Comparison of ENCODE assay signal across 17 cellular contexts in the genomic region with DNA sequence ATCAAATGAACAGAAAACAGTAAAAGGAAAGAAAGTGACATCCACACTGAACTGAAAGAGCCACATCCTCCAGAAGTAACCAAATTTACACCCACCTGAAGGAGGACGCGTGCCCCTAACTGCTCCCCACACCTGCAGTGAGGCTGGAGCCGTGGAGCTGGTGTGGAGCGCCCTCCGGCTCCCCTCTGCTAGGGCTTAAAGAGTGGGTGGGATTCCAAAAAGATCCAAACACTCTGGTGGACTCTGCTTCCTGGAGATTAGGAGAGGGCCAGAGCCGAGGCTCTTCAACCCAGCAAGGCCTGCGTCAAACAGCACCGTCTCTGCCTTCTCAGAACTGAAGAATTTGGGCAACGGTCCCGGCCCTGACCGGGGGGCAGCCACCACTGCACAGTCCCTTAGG. TPM values are rescaled to one million over a fixed set of nuclear protein-coding genes. Genes with fewer than 3 reads are reported as not detected.
A peak's percentile ranks its signal among the peaks of the same experiment; 100 is the strongest.
DNase-seq lines count a peak whose midpoint lies in the region; ATAC-seq and TF ChIP-seq lines count a peak whose summit lies in the region.
"Had no signal": no experiment of that assay in that cellular context is flagged by ENCODE, and none has a peak within 500 bp of the region (broad histone marks: within the 10 kb centered on the region; RNA-seq: fewer than 3 reads in every experiment).

No MANE protein-coding gene starts in this region.

- H3K4me2 ChIP-seq in BLaER1: peak overlapping the region; percentile 46
- H3K4me2 ChIP-seq in BLaER1 treated with 17β-estradiol and CSF1 and Interleukin-3, amounts not matched to agents 10 nM and 100 nM: peak overlapping the region in 8 of 11 experiments; percentile 11 to 59 (median 48); a peak in 12 of 22 replicates
- H3K4me2 ChIP-seq in osteoblast (ENCODE audit: insufficient read depth, low read length): no peak overlapping the region

- intact Hi-C loops in A673 (cut with micrococcal nuclease; ENCODE audit: unreplicated experiment): no loop called here

- BruUV-seq in A673 (replicated peaks; lab: Mats Ljungman, UMichigan): no TSS peak

- POLR2A ChIA-PET in A673 (lab: Charles Lee; ENCODE audit: low non-redundant PET): no interaction called here

- H3K27me3 ChIP-seq in BLaER1: no peaks in the 10 kb centered on the region
- H3K27me3 ChIP-seq in BLaER1 treated with 17β-estradiol and CSF1 and Interleukin-3, amounts not matched to agents 10 nM and 100 nM: no peaks in the 10 kb centered on the region
- H3K27me3 ChIP-seq in osteoblast (ENCODE audit: insufficient read depth, low read length): no peaks in the 10 kb centered on the region
- H3K27me3 ChIP-seq in A673 (replicated peaks; ENCODE audit: insufficient read depth, low read depth, low read length, poor library complexity): no peaks in the 10 kb centered on the region

- no peak for TF ChIP-seq CTCF in VCaP (conservative IDR thresholded peaks at IDR 0.05)
- TF ChIP-seq CTCF in osteoblast (IDR thresholded peaks at IDR 0.05; ENCODE audit: extremely low read depth, low read depth, low read length): no peak
- no peak for TF ChIP-seq CTCF in A673 (conservative IDR thresholded peaks at IDR 0.05; ENCODE audit: low read depth, low read length)

- no peak overlapping the region for H3K27ac ChIP-seq in BLaER1
- no peak overlapping the region for H3K27ac ChIP-seq in BLaER1 treated with 17β-estradiol and CSF1 and Interleukin-3, amounts not matched to agents 10 nM and 100 nM
- H3K27ac ChIP-seq in VCaP: peak overlapping the region; percentile 96
- no peak overlapping the region for H3K27ac ChIP-seq in osteoblast (ENCODE audit: low read depth, low read length)
- no peak overlapping the region for H3K27ac ChIP-seq in A673 (ENCODE audit: low read depth, low read length, poor library complexity, severe bottlenecking)
- H3K27ac ChIP-seq: C4-2B had no signal

- CTCF ChIA-PET in A673 (lab: Charles Lee): no interaction called here

- no peak for ATAC-seq in GM21515 (IDR thresholded peaks at IDR 0.05; ENCODE audit: unreplicated experiment)
- ATAC-seq: CD8-positive, alpha-beta T cell had no signal

- no peak overlapping the region for H2AFZ ChIP-seq in osteoblast (ENCODE audit: low read length)

- H4K20me1 ChIP-seq in BLaER1: no peaks in the 10 kb centered on the region
- H4K20me1 ChIP-seq in BLaER1 treated with 17β-estradiol and CSF1 and Interleukin-3, amounts not matched to agents 10 nM and 100 nM: no peaks in the 10 kb centered on the region
- no peaks in the 10 kb centered on the region for H4K20me1 ChIP-seq in osteoblast (ENCODE audit: insufficient read depth, low read length)

- H3K9me3 ChIP-seq in BLaER1 (no peaks in the 10 kb centered on the region), osteoblast (ENCODE audit: low read depth, low read length) (no peaks in the 10 kb centered on the region), A673 (ENCODE audit: low read depth, low read length, poor library complexity, severe bottlenecking) (no peaks in the 10 kb centered on the region)
- no peaks in the 10 kb centered on the region for H3K9me3 ChIP-seq in BLaER1 treated with 17β-estradiol and CSF1 and Interleukin-3, amounts not matched to agents 10 nM and 100 nM (replicated peaks in 1 of 11)
- H3K9me3 ChIP-seq: Caco-2 had no signal

- H3K9ac ChIP-seq in BLaER1: no peak overlapping the region
- H3K9ac ChIP-seq in BLaER1 treated with 17β-estradiol and CSF1 and Interleukin-3, amounts not matched to agents 10 nM and 100 nM: no peak overlapping the region

- no peaks in the 10 kb centered on the region for H3K79me2 ChIP-seq in osteoblast (ENCODE audit: insufficient read depth, low read length)

- H3K4me3 ChIP-seq in BLaER1 (no peak overlapping the region), osteoblast (ENCODE audit: insufficient read depth, low read length) (no peak overlapping the region), A673 (ENCODE audit: low read depth, low read length, poor library complexity, severe bottlenecking) (no peak overlapping the region)
- H3K4me3 ChIP-seq in BLaER1 treated with 17β-estradiol and CSF1 and Interleukin-3, amounts not matched to agents 10 nM and 100 nM: no peak overlapping the region

- DNase-seq in osteoblast (ENCODE audit: insufficient read length, low spot score, missing footprints) (peak; percentile 73), A673 (ENCODE audit: low spot score) (no peak), NCI-H2227 treated with DMSO at 0.1 percent for 48 hours (lab: John Stamatoyannopoulos, UW) (no peak)
- no peak for DNase-seq in activated CD4-positive, alpha-beta T cell treated with anti-CD3 and anti-CD28 coated beads for 4 hours
- DNase-seq: 8988T; AML-193; Caco-2; Calu3; CD4-positive, alpha-beta T cell; CD8-positive, alpha-beta T cell; DMS79 treated with DMSO at 0.1 percent for 48 hours; GF-D8 had no signal

- H3K4me1 ChIP-seq in BLaER1 (peaks cover 17% of the 10 kb centered on the region), osteoblast (ENCODE audit: insufficient read depth, low read length) (no peaks in the 10 kb centered on the region), A673 (ENCODE audit: insufficient read depth, low read length, poor library complexity, severe bottlenecking) (no peaks in the 10 kb centered on the region)
- peaks cover 0 to 16% (median 10%) of the 10 kb centered on the region in 10 experiments; a peak in 12 of 20 replicates for H3K4me1 ChIP-seq in BLaER1 treated with 17β-estradiol and CSF1 and Interleukin-3, amounts not matched to agents 10 nM and 100 nM
- H3K4me1 ChIP-seq: Caco-2 had no signal

- H3K36me3 ChIP-seq in BLaER1 (no peaks in the 10 kb centered on the region), osteoblast (ENCODE audit: insufficient read depth, low read length) (no peaks in the 10 kb centered on the region), A673 (ENCODE audit: insufficient read depth, low read length, poor library complexity, severe bottlenecking) (no peaks in the 10 kb centered on the region)
- no peaks in the 10 kb centered on the region for H3K36me3 ChIP-seq in BLaER1 treated with 17β-estradiol and CSF1 and Interleukin-3, amounts not matched to agents 10 nM and 100 nM

RNA-seq across cellular contexts. Expression of a gene that starts 15.2 kb away (rescaled TPM):
- total RNA-seq in osteoblast: 8.3 and 11.8 TPM in 2 replicates
- total RNA-seq in A673 (2021): 3.5 and 6.4 TPM in 2 replicates

RNA-seq across cellular contexts. Expression of a gene that starts 16.0 kb away (rescaled TPM):
- 63.1 and 68.8 TPM in 2 replicates for total RNA-seq in osteoblast
- total RNA-seq in A673 (2021): 49.1 and 54.7 TPM in 2 replicates

RNA-seq across cellular contexts. Expression of a gene that starts 49.7 kb away (rescaled TPM):
- total RNA-seq in osteoblast (76.7 and 91.3 TPM in 2 replicates), A673 (2021) (7.5 and 12.7 TPM in 2 replicates)
